In the genomic region with DNA sequence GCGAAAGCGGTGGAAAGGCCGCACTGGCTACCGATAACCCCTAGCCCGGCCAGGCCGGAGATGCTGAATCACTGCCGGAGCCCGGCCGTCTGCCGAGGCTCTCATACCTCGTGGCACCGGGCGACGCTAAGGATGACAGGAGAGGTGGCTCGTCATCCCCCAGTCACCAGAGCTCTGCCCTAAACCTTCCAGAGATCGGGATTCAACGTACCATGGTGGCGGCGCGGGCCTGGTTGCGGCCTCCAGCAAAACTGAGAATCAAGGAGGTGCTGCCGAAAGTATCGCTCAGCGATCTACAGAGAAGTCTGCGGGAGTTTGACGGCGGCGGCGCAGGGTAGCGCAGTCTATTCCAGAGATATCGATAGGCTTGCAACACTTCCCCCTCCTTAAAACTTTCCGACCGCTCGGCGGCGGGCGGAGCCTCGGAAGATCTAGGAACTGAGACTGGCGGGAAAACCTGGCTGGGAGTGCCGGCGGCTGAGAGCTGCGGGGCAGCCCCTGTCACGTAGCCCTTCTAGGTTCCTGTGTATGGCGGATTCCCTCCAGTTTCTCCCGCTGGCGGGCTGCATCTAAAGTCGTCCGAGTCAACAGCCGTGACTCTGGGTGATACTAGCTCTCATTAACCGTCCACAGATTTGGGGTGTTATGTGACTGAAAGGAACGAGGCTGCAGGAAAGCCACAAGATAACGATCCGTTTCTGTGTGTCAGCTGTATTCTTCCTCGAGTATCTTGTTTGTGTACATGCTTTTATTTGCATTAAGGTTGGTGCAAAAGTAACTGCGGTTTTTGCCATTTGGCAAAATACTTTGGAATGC, we compare ENCODE assay signal across 8 cellular contexts. TPM values are rescaled to one million over a fixed set of nuclear protein-coding genes. Genes with fewer than 3 reads are reported as not detected.
DNase-seq lines count a peak whose midpoint lies in the region; TF ChIP-seq lines count a peak whose summit lies in the region.

A gene (minus strand): TSS at position 301 of the 816 bp plus-strand sequence. CDS start 87 bp downstream, at position 214.

- H3K27me3 ChIP-seq in HAP-1 (ENCODE audit: low read depth) (no peaks in the 10 kb centered on the region), MM.1S (replicated peaks; ENCODE audit: insufficient read depth, low read length) (no peaks in the 10 kb centered on the region), stomach smooth muscle (ENCODE audit: control insufficient read depth in 1 of 2, insufficient read depth in 2 of 2, low read length in 2 of 2) (no peaks in the 10 kb centered on the region)

- H3K9me3 ChIP-seq in HAP-1 = no peaks in the 10 kb centered on the region
- no peaks in the 10 kb centered on the region for H3K9me3 ChIP-seq in MM.1S (replicated peaks; ENCODE audit: insufficient read depth, low read length)
- no peaks in the 10 kb centered on the region for H3K9me3 ChIP-seq in stomach smooth muscle (ENCODE audit: control insufficient read depth in 2 of 2, low read length in 2 of 2)

- no peaks in the 10 kb centered on the region for H3K27me3 Mint-ChIP-seq in neural crest cell (ENCODE audit: low read depth)

- H3K36me3 ChIP-seq in HAP-1 (replicated peaks) (peaks cover 26% of the 10 kb centered on the region), MM.1S (replicated peaks; ENCODE audit: insufficient read depth, low read length) (peaks cover 7% of the 10 kb centered on the region), stomach smooth muscle (ENCODE audit: control insufficient read depth in 2 of 2, insufficient read depth in 2 of 2, low read length in 2 of 2) (peaks cover 8 to 12% of the 10 kb centered on the region in 2 donors)

- peaks cover 7% of the 10 kb centered on the region for H3F3A ChIP-seq in MM.1S (ENCODE audit: insufficient read depth, low read length)

- in situ Hi-C loops in G401 (cut with HindIII; ENCODE audit: low sequenced_read_pairs) = no loop called here
- in situ Hi-C loops in HAP-1 (cut with MboI; ENCODE audit: low sequenced_read_pairs) = loop anchor here (10.0 kb wide), 2 partner anchors 125 to 375 kb away; a partner anchor contains a TSS

- H3K4me2 ChIP-seq in MM.1S (ENCODE audit: low read depth, low read length) = peak within 1 kb of the TSS; percentile 80

- no peaks in the 10 kb centered on the region for H4K20me1 ChIP-seq in MM.1S (ENCODE audit: insufficient read depth, low read length)

- H3K4me1 Mint-ChIP-seq in neural crest cell = peaks cover 20% of the 10 kb centered on the region

- peak within 1 kb of the TSS; percentile 98 for H3K27ac Mint-ChIP-seq in neural crest cell (ENCODE audit: unreplicated experiment)

- peak within 1 kb of the TSS; percentile 94 for H3K4me3 Mint-ChIP-seq in neural crest cell

- peak within 1 kb of the TSS; percentile 88 for H3K27ac ChIP-seq in MM.1S (ENCODE audit: low read length)
- peak within 1 kb of the TSS; percentile 80 for H3K27ac ChIP-seq in stomach smooth muscle (ENCODE audit: low read length)

- TF ChIP-seq CTCF in MM.1S (IDR thresholded peaks at IDR 0.05; ENCODE audit: low read length) (no peak), fibroblast of villous mesenchyme (IDR thresholded peaks at IDR 0.05; ENCODE audit: insufficient read depth, low read depth, low read length) (peak; percentile 27), neural crest cell (conservative IDR thresholded peaks at IDR 0.05) (peak; percentile 34)

- H2AFZ ChIP-seq in MM.1S (ENCODE audit: low read length) = peak within 1 kb of the TSS; percentile 51

- H3K9me3 Mint-ChIP-seq in neural crest cell = no peaks in the 10 kb centered on the region

- H3K9me2 ChIP-seq in MM.1S (replicated peaks; ENCODE audit: insufficient read depth, low read length) = no peaks in the 10 kb centered on the region

- H3K4me1 ChIP-seq in HAP-1 (peaks cover 8% of the 10 kb centered on the region), MM.1S (ENCODE audit: low read length) (no peaks in the 10 kb centered on the region), stomach smooth muscle (ENCODE audit: control insufficient read depth, insufficient read depth, low read length) (peaks cover 6% of the 10 kb centered on the region)

- peaks cover 42% of the 10 kb centered on the region for H3K79me2 ChIP-seq in MM.1S (ENCODE audit: low read length)

- H3K4me3 ChIP-seq in HAP-1 (peak within 1 kb of the TSS; percentile 80), MM.1S (ENCODE audit: low read length) (peak within 1 kb of the TSS; percentile 85), fibroblast of villous mesenchyme (ENCODE audit: low read depth, low read length) (peak within 1 kb of the TSS; percentile 91), stomach smooth muscle (ENCODE audit: low read length in 2 of 2) (peak within 1 kb of the TSS; percentile 96 to 98)

- H3K9ac ChIP-seq in MM.1S (ENCODE audit: low read length) = peak within 1 kb of the TSS; percentile 97
- peak within 1 kb of the TSS; percentile 85 to 99 for H3K9ac ChIP-seq in stomach smooth muscle (ENCODE audit: low read length in 2 of 2)

- DNase-seq in G401 (ENCODE audit: low spot score) (peak; percentile 97), HAP-1 (ENCODE audit: low spot score in 2 of 2) (peak; percentile 96 to 97), MM.1S (peak; percentile 96), SIG-M5 (lab: John Stamatoyannopoulos, UW) (peak; percentile 92), activated gamma-delta T cell (lab: John Stamatoyannopoulos, UW) (peak; percentile 86), fibroblast of villous mesenchyme (ENCODE audit: low read depth) (peak; percentile 97), neural crest cell (ENCODE audit: low read depth, low spot score) (peak; percentile 85)

- peaks cover 4% of the 10 kb centered on the region for H3K36me3 Mint-ChIP-seq in neural crest cell (ENCODE audit: low read depth)

RNA-seq across cellular contexts. Expression of the gene that starts here (rescaled TPM):
- total RNA-seq in G401 (2014; rRNA removed; shearing (Covaris generic)) = 389 and 414 TPM in 2 replicates
- total RNA-seq in fibroblast of villous mesenchyme = 145 and 148 TPM in 2 replicates
- total RNA-seq in neural crest cell = 172 and 190 TPM in 2 replicates

Comparison
In these comparisons a context has a peak if more than half of its experiments do, and no peak if none do; other contexts are left out.
1. Peak in every context shown above with its lines: DNase-seq, H3K4me3 ChIP-seq and H3K27ac ChIP-seq.